ENCODE assay signal across 8 cellular contexts in the genomic region with DNA sequence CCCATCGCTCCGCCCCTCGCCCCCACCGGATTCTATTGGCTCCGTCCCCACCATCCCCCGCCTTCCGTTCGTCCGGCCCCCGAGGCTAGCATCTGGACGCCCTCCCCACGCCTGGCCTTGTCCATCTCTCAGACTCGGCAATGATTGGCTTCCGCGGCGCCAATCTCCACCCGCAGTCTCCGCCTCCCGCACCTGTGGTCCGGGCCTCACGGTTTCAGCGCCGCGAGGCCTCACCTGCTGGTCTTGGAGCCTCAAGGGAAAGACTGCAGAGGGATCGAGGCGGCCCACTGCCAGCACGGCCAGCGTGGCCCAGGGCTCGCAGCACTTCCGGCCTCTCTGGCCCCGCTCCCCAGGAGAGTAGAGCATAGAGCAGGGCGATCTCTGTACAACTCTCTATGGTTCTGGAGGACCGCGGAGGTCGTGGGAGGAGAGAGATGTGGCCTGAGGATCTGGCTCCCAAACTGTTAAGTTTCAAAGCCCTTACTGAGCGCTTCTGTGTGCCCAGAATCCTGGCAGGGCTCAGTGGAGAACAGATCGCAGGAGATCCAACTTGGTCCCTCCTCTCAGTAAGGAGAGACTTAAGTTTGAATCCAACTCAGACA. TPM values are rescaled to one million over a fixed set of nuclear protein-coding genes. Genes with fewer than 3 reads are reported as not detected.
DNase-seq lines count a peak whose midpoint lies in the region; ATAC-seq and TF ChIP-seq lines count a peak whose summit lies in the region.

A gene (minus strand): TSS at position 329 of the 602 bp plus-strand sequence. CDS start 543 bp downstream, outside the sequence.

- DNase-seq in EL (peak; percentile 98), Panc1 (ENCODE audit: low read depth, low spot score) (no peak), activated gamma-delta T cell (lab: John Stamatoyannopoulos, UW) (peak; percentile 56), foreskin melanocyte (peak; percentile 93), tibial artery (peak; percentile 94 to 97)

- peak within 1 kb of the TSS; percentile 96 for H3K4me2 ChIP-seq in KMS-11

- H4K20me1 ChIP-seq in KMS-11 (ENCODE audit: insufficient read depth) = no peaks in the 10 kb centered on the region

- intact Hi-C loops in Panc1 (cut with micrococcal nuclease; ENCODE audit: unreplicated experiment) (no loop called here), tibial artery (cut with DNase I; ENCODE audit: low total_unique reads) (no loop called here)

- ATAC-seq in GM21786 (IDR thresholded peaks at IDR 0.05; ENCODE audit: unreplicated experiment) (peak; percentile 65), Panc1 (peak; percentile 89)

- no TSS peak for BruUV-seq in Panc1 (replicated peaks; lab: Mats Ljungman, UMichigan)

- peaks cover 74% of the 10 kb centered on the region for H3K4me1 ChIP-seq in KMS-11 (ENCODE audit: low read depth, poor library complexity, severe bottlenecking)
- peaks cover 21% of the 10 kb centered on the region for H3K4me1 ChIP-seq in Panc1 (ENCODE audit: control insufficient read depth, insufficient read depth, low read length)
- H3K4me1 ChIP-seq in neuron (ENCODE audit: insufficient read depth, low read length) = peaks cover 17% of the 10 kb centered on the region
- H3K4me1 ChIP-seq in tibial artery = peaks cover 0 to 52% (median 35%) of the 10 kb centered on the region in 4 donors

- no peaks in the 10 kb centered on the region for H3K9me3 ChIP-seq in Panc1 (ENCODE audit: control insufficient read depth, insufficient read depth, low read depth, low read length)
- H3K9me3 ChIP-seq in neuron (ENCODE audit: low read length) = no peaks in the 10 kb centered on the region
- no peaks in the 10 kb centered on the region for H3K9me3 ChIP-seq in tibial artery

- H3K4me3 ChIP-seq in KMS-11 (IDR thresholded peaks at IDR 0.05; ENCODE audit: insufficient read depth, low read depth, low read length) = no peak within 1 kb of the TSS
- H3K4me3 ChIP-seq in Panc1 (ENCODE audit: low read depth in 2 of 2, low read length in 2 of 2) = peak within 1 kb of the TSS; percentile 61 to 84
- peak within 1 kb of the TSS; percentile 69 for H3K4me3 ChIP-seq in neuron (ENCODE audit: low read length)
- peak within 1 kb of the TSS; percentile 61 to 69 for H3K4me3 ChIP-seq in tibial artery

- TF ChIP-seq CTCF in KMS-11 (conservative IDR thresholded peaks at IDR 0.05; ENCODE audit: low read depth, low read length) (no peak), Panc1 (IDR thresholded peaks at IDR 0.05) (no peak), tibial artery (IDR thresholded peaks at IDR 0.05) (no peak)

- peaks cover 5% of the 10 kb centered on the region; the same call in 1 of the 2 replicates for H3K79me2 ChIP-seq in KMS-11 (ENCODE audit: insufficient read depth, low read depth)

- H3K36me3 ChIP-seq in KMS-11 (ENCODE audit: insufficient read depth) = no peaks in the 10 kb centered on the region
- H3K36me3 ChIP-seq in Panc1 (ENCODE audit: control insufficient read depth, insufficient read depth, low read length) = peaks cover 5% of the 10 kb centered on the region
- peaks cover 28% of the 10 kb centered on the region for H3K36me3 ChIP-seq in neuron (ENCODE audit: insufficient read depth, low read length)
- H3K36me3 ChIP-seq in tibial artery = peaks cover 0 to 27% (median 22%) of the 10 kb centered on the region in 3 donors

- H3K27ac ChIP-seq in KMS-11 = peak within 1 kb of the TSS; percentile 86
- H3K27ac ChIP-seq in Panc1 (ENCODE audit: low read length) = peak within 1 kb of the TSS; percentile 97
- H3K27ac ChIP-seq in tibial artery = peak within 1 kb of the TSS; percentile 86 to 89

- in situ Hi-C loops in Panc1 (cut with HindIII; ENCODE audit: low pct_unique_long_range_greater_than_20kb, low sequenced_read_pairs) = no loop called here

- CTCF ChIA-PET in Panc1 (lab: Charles Lee) = no interaction called here

- POLR2A ChIA-PET in Panc1 (lab: Charles Lee) = no interaction called here

- peaks cover 3% of the 10 kb centered on the region; the same call in 1 of the 2 replicates for H3K27me3 ChIP-seq in KMS-11 (ENCODE audit: insufficient read depth, low read depth)
- no peaks in the 10 kb centered on the region for H3K27me3 ChIP-seq in Panc1 (ENCODE audit: control insufficient read depth, insufficient read depth, low read length)
- no peaks in the 10 kb centered on the region for H3K27me3 ChIP-seq in neuron (ENCODE audit: insufficient read depth, low read length)
- H3K27me3 ChIP-seq in tibial artery = no peaks in the 10 kb centered on the region

- H2AFZ ChIP-seq in KMS-11 (ENCODE audit: low read depth) (peak within 1 kb of the TSS; percentile 70), neuron (ENCODE audit: low read depth, low read length) (peak within 1 kb of the TSS; percentile 76)

- peak within 1 kb of the TSS; percentile 67 for H3K9ac ChIP-seq in KMS-11

RNA-seq across cellular contexts. Expression of the gene that starts here (rescaled TPM):
- total RNA-seq in Panc1 (2021; ENCODE audit: unreplicated experiment) = 80.3 TPM
- polyA plus RNA-seq in Panc1 (2012; ENCODE audit: insufficient read length) = 101 TPM
